1 cellular context compared by ENCODE assay signal in genomic region chr22:50117168-50117762, GRCh38.
TF ChIP-seq lines count a peak whose summit lies in the region.

No MANE protein-coding gene starts in this region.

TF ChIP-seq in K562, 482 proteins besides CTCF, POLR2A, EP300 and RAD21 (continues in another document):
- TF ChIP-seq DIDO1 (tag; IDR thresholded peaks at IDR 0.05; ENCODE audit: low read depth) (no peak), DACH1 (IDR thresholded peaks at IDR 0.05; ENCODE audit: partially characterized antibody) (no peak), ZNF324 (CRISPR knock-in tag; IDR thresholded peaks at IDR 0.05) (no peak), PBX2 (CRISPR knock-in tag; IDR thresholded peaks at IDR 0.05; ENCODE audit: low read depth) (no peak), PBX2 (tag; conservative IDR thresholded peaks at IDR 0.05; ENCODE audit: low read depth) (no peak), ZNF263 (CRISPR knock-in tag; IDR thresholded peaks at IDR 0.05; ENCODE audit: borderline replicate concordance) (no peak), TCFL5 (CRISPR knock-in tag; conservative IDR thresholded peaks at IDR 0.05) (no peak), FOXP1 (CRISPR knock-in tag; IDR thresholded peaks at IDR 0.05) (no peak), THRAP3 (IDR thresholded peaks at IDR 0.05; ENCODE audit: borderline replicate concordance) (no peak), MEF2A (IDR thresholded peaks at IDR 0.05; ENCODE audit: control insufficient read depth, low read depth, low read length) (no peak), ZNF76 (CRISPR knock-in tag; IDR thresholded peaks at IDR 0.05; ENCODE audit: borderline replicate concordance) (no peak), ZNF133 (CRISPR knock-in tag; IDR thresholded peaks at IDR 0.05) (no peak), ATF2 (CRISPR knock-in tag; IDR thresholded peaks at IDR 0.05) (no peak), ZBTB17 (CRISPR knock-in tag; IDR thresholded peaks at IDR 0.05) (no peak), ZNF830 (CRISPR knock-in tag; IDR thresholded peaks at IDR 0.05) (no peak), ZNF217 (CRISPR knock-in tag; IDR thresholded peaks at IDR 0.05) (no peak), KLF13 (tag; IDR thresholded peaks at IDR 0.05; ENCODE audit: borderline replicate concordance, low read depth) (no peak), EZH2 (IDR thresholded peaks at IDR 0.05; ENCODE audit: borderline replicate concordance, low read depth, low read length) (no peak), LARP7 (IDR thresholded peaks at IDR 0.05) (no peak), ADNP (tag; IDR thresholded peaks at IDR 0.05) (no peak), STAT5A (IDR thresholded peaks at IDR 0.05; ENCODE audit: borderline replicate concordance, low read length) (peak; percentile 50; the same call in 1 of the 2 replicates), GTF2F1 (IDR thresholded peaks at IDR 0.05; ENCODE audit: low read depth, low read length) (peak; percentile 90), NR1H2 (CRISPR knock-in tag; IDR thresholded peaks at IDR 0.05) (no peak), EWSR1 (IDR thresholded peaks at IDR 0.05; ENCODE audit: borderline replicate concordance, low read depth, partially characterized antibody) (no peak), ZNF79 (CRISPR knock-in tag; IDR thresholded peaks at IDR 0.05; ENCODE audit: low read depth) (no peak), SMARCC2 (IDR thresholded peaks at IDR 0.05; ENCODE audit: low read depth) (no peak), ERF (CRISPR knock-in tag; IDR thresholded peaks at IDR 0.05) (no peak), CHD1 (IDR thresholded peaks at IDR 0.05; ENCODE audit: low read length) (no peak), KDM1A (IDR thresholded peaks at IDR 0.05) (no peak; a peak in 1 of 4 replicates), FOS (IDR thresholded peaks at IDR 0.05; ENCODE audit: extremely low read depth, insufficient read length) (no peak), CBFA2T2 (conservative IDR thresholded peaks at IDR 0.05) (no peak), KLF16 (IDR thresholded peaks at IDR 0.05) (no peak), CBFB (CRISPR knock-in tag; IDR thresholded peaks at IDR 0.05) (no peak), NBN (IDR thresholded peaks at IDR 0.05; ENCODE audit: low read depth) (0 out of 2 replicates have a peak, but pooled peaks have one; percentile 34), CCNT2 (IDR thresholded peaks at IDR 0.05; ENCODE audit: borderline replicate concordance, extremely low read depth, insufficient read length, low read depth, low read length) (no peak), TFAM (CRISPR knock-in tag; conservative IDR thresholded peaks at IDR 0.05) (no peak), HMGN3 (IDR thresholded peaks at IDR 0.05; ENCODE audit: borderline replicate concordance, extremely low read depth, insufficient read length, low read depth, low read length) (no peak), ESRRB (CRISPR knock-in tag; IDR thresholded peaks at IDR 0.05; ENCODE audit: borderline replicate concordance) (no peak), KDM2B (CRISPR knock-in tag; IDR thresholded peaks at IDR 0.05) (no peak), KAT7 (CRISPR knock-in tag; IDR thresholded peaks at IDR 0.05; ENCODE audit: borderline replicate concordance) (no peak), MITF (IDR thresholded peaks at IDR 0.05) (no peak), PHF21A (IDR thresholded peaks at IDR 0.05; ENCODE audit: borderline replicate concordance, low read depth) (no peak), MCM7 (IDR thresholded peaks at IDR 0.05) (no peak), EGR1 (conservative IDR thresholded peaks at IDR 0.05) (no peak), CXXC5 (CRISPR knock-in tag; IDR thresholded peaks at IDR 0.05) (peak; percentile 95), KLF6 (CRISPR knock-in tag; IDR thresholded peaks at IDR 0.05; ENCODE audit: borderline replicate concordance) (no peak), ELF4 (CRISPR knock-in tag; IDR thresholded peaks at IDR 0.05) (no peak), FOXP4 (CRISPR knock-in tag; IDR thresholded peaks at IDR 0.05; ENCODE audit: borderline replicate concordance) (no peak), ZNF584 (CRISPR knock-in tag; IDR thresholded peaks at IDR 0.05; ENCODE audit: low read depth) (no peak), CREB1 (IDR thresholded peaks at IDR 0.05) (no peak), CREB1 (CRISPR knock-in tag; IDR thresholded peaks at IDR 0.05) (no peak; the same call in 1 of the 2 replicates), FIP1L1 (IDR thresholded peaks at IDR 0.05; ENCODE audit: low read depth, low read length, poor library complexity, severe bottlenecking) (no peak), CEBPB (tag; IDR thresholded peaks at IDR 0.05) (no peak), ZKSCAN8 (CRISPR knock-in tag; IDR thresholded peaks at IDR 0.05) (no peak), SFPQ (IDR thresholded peaks at IDR 0.05; ENCODE audit: low read depth, low read length) (no peak), CREB3L1 (IDR thresholded peaks at IDR 0.05; ENCODE audit: borderline replicate concordance, low read depth) (no peak), ZNF785 (CRISPR knock-in tag; IDR thresholded peaks at IDR 0.05) (no peak), ZBTB9 (CRISPR knock-in tag; IDR thresholded peaks at IDR 0.05) (no peak), HDAC1 (IDR thresholded peaks at IDR 0.05) (0 out of 4 replicates have a peak, but pooled peaks of 1 of the 2 experiments have one; percentile 26), CBX8 (IDR thresholded peaks at IDR 0.05; ENCODE audit: borderline replicate concordance, extremely low read depth, low read depth, low read length, poor library complexity, severe bottlenecking) (no peak)
- TF ChIP-seq, protein P1, sequence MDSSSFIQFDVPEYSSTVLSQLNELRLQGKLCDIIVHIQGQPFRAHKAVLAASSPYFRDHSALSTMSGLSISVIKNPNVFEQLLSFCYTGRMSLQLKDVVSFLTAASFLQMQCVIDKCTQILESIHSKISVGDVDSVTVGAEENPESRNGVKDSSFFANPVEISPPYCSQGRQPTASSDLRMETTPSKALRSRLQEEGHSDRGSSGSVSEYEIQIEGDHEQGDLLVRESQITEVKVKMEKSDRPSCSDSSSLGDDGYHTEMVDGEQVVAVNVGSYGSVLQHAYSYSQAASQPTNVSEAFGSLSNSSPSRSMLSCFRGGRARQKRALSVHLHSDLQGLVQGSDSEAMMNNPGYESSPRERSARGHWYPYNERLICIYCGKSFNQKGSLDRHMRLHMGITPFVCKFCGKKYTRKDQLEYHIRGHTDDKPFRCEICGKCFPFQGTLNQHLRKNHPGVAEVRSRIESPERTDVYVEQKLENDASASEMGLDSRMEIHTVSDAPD (CRISPR knock-in tag; IDR thresholded peaks at IDR 0.05), result no peak
- TF ChIP-seq, protein P2, sequence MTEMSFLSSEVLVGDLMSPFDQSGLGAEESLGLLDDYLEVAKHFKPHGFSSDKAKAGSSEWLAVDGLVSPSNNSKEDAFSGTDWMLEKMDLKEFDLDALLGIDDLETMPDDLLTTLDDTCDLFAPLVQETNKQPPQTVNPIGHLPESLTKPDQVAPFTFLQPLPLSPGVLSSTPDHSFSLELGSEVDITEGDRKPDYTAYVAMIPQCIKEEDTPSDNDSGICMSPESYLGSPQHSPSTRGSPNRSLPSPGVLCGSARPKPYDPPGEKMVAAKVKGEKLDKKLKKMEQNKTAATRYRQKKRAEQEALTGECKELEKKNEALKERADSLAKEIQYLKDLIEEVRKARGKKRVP (CRISPR knock-in tag; IDR thresholded peaks at IDR 0.05), result no peak
- TF ChIP-seq, protein P3, sequence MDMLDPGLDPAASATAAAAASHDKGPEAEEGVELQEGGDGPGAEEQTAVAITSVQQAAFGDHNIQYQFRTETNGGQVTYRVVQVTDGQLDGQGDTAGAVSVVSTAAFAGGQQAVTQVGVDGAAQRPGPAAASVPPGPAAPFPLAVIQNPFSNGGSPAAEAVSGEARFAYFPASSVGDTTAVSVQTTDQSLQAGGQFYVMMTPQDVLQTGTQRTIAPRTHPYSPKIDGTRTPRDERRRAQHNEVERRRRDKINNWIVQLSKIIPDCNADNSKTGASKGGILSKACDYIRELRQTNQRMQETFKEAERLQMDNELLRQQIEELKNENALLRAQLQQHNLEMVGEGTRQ (CRISPR knock-in tag; IDR thresholded peaks at IDR 0.05), result no peak
